Comparison of ENCODE assay signal across 8 cellular contexts in the genomic region with DNA sequence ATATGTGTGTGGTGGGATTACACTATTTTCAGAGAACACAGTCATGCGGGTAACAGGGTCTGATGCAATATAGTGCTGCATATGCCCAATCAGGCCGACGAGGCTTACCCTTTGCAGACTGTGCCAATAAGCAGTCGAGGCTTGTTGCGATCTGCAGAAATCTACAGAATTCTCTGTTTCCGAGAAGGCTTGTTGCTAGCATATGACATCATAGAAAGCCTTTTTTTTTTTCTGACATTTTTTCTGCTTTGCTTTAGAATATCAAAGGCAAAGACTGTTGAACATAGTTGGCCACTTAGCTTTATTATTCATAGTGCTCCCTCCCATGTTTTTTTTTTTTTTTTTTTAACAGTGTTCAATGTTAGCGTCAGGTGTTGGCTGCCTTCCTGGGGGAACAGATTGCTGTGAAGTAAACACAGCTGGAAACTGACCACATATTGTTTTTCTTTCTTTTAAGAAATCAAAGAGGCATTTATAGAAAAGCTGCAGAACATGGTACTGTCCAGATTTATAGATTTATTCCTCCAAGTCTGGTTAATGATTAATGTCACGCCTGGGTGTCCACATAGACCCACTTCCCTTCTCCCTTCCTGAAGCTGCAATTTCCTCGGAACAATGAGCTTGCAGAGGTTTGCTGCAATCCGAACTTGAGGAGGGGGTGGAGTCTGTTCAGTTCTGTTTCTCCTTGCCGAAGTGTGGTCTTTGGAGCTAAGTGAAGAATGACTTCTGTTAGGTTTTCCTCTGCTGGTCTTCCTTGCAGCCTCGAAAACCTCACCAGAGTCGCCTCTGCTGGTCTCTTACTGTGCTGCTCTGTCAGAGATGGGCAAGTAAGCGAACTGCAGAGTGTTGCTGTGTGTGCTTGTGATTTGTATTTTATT.
DNase-seq lines count a peak whose midpoint lies in the region; FAIRE-seq and TF ChIP-seq lines count a peak whose summit lies in the region.

No MANE protein-coding gene starts in this region.

- H3K27ac ChIP-seq in C4-2B (peak overlapping the region; percentile 44), endothelial cell of umbilical vein (ENCODE audit: insufficient read depth, low read depth, low read length) (peak overlapping the region; percentile 21), mucosa of rectum (ENCODE audit: low read depth in 2 of 2, low read length in 2 of 2) (peak overlapping the region; percentile 49 to 73)

- TF ChIP-seq POLR2A in endothelial cell of umbilical vein (IDR thresholded peaks at IDR 0.05; ENCODE audit: low read depth, low read length), result no peak

- no peaks in the 10 kb centered on the region for H4K20me1 ChIP-seq in endothelial cell of umbilical vein (replicated peaks; ENCODE audit: control insufficient read depth, extremely low read depth, insufficient read depth, low read length)

- H3K9ac ChIP-seq in endothelial cell of umbilical vein (replicated peaks; ENCODE audit: extremely low read depth, insufficient read depth, low read length) (no peak overlapping the region), mucosa of rectum (ENCODE audit: low read depth in 1 of 2, low read length in 2 of 2) (peak overlapping the region in 1 of 2 donors; percentile 54)

- TF ChIP-seq CTCF in C4-2B (conservative IDR thresholded peaks at IDR 0.05), result no peak
- no peak for TF ChIP-seq CTCF in endothelial cell of umbilical vein (IDR thresholded peaks at IDR 0.05; ENCODE audit: extremely low read depth in 1 of 2, insufficient read depth in 1 of 2, low read depth in 1 of 2, low read length in 2 of 2)

- H3K27me3 ChIP-seq in endothelial cell of umbilical vein (ENCODE audit: control insufficient read depth in 2 of 2, insufficient read depth in 2 of 2, low read length in 2 of 2) (no peaks in the 10 kb centered on the region), mucosa of rectum (ENCODE audit: control insufficient read depth in 2 of 2, insufficient read depth in 2 of 2, low read length in 2 of 2) (no peaks in the 10 kb centered on the region)

- BruUV-seq in endothelial cell of umbilical vein (replicated peaks; lab: Mats Ljungman, UMichigan), result no TSS peak

- no peaks in the 10 kb centered on the region for H3K9me3 ChIP-seq in endothelial cell of umbilical vein (replicated peaks; ENCODE audit: control insufficient read depth, insufficient read depth, low read length)
- no peaks in the 10 kb centered on the region for H3K9me3 ChIP-seq in mucosa of rectum (ENCODE audit: control insufficient read depth in 2 of 2, low read length in 2 of 2)

- POLR2A ChIA-PET in endothelial cell of umbilical vein (lab: Charles Lee), result interaction anchor here (0.7 kb wide), 1 partner anchor 15 kb away, joined by 4 read pairs; no protein-coding TSS in a partner anchor

- no peaks in the 10 kb centered on the region for H3K79me2 ChIP-seq in endothelial cell of umbilical vein (ENCODE audit: control insufficient read depth, insufficient read depth, low read length)

- DNase-seq in HCEC 1CT, result peak; percentile 68
- peak; percentile 73 for DNase-seq in NCI-H774 (lab: John Stamatoyannopoulos, UW)
- peak; percentile 59 for DNase-seq in endothelial cell of umbilical vein (ENCODE audit: low read depth, low spot score)
- no peak for DNase-seq in cortex of kidney (lab: John Stamatoyannopoulos, UW)
- DNase-seq in middle frontal gyrus (ENCODE audit: extremely low spot score, low spot score), result no peak
- no peak for DNase-seq in stimulated activated CD4-positive, alpha-beta T cell treated with anti-CD3 and anti-CD28 coated beads, Interleukin-4, amount 100 ng/mL, for 1 hour

- no peaks in the 10 kb centered on the region for H3K9me1 ChIP-seq in endothelial cell of umbilical vein (replicated peaks; ENCODE audit: control insufficient read depth, extremely low read depth, insufficient read depth, low read length)

- dilution Hi-C loops in endothelial cell of umbilical vein (cut with MboI; ENCODE audit: extremely low pct_ligation_motif_present, low sequenced_read_pairs), result no loop called here

- no peaks in the 10 kb centered on the region for H3K36me3 ChIP-seq in endothelial cell of umbilical vein (ENCODE audit: control insufficient read depth in 2 of 2, extremely low read depth in 1 of 2, insufficient read depth in 2 of 2, low read length in 2 of 2)
- H3K36me3 ChIP-seq in mucosa of rectum (ENCODE audit: control insufficient read depth in 2 of 2, insufficient read depth in 2 of 2, low read length in 2 of 2), result peaks cover 5 to 7% of the 10 kb centered on the region in 2 donors

- FAIRE-seq in endothelial cell of umbilical vein (lab: Jason Lieb, UNC), result peak; percentile 59

- H2AFZ ChIP-seq in endothelial cell of umbilical vein (ENCODE audit: low read depth, low read length), result peak overlapping the region; percentile 99

- CTCF ChIA-PET in endothelial cell of umbilical vein (lab: Charles Lee), result interaction anchor here (1.0 to 2.8 kb wide), 12 partner anchors 8 to 167 kb away, joined by 3 to 11 read pairs (median 4); a partner anchor contains a TSS

- peaks cover 12% of the 10 kb centered on the region for H3K4me1 ChIP-seq in endothelial cell of umbilical vein (ENCODE audit: control insufficient read depth, extremely low read depth, insufficient read depth, low read length)
- H3K4me1 ChIP-seq in mucosa of rectum (ENCODE audit: control insufficient read depth in 2 of 2, insufficient read depth in 2 of 2, low read length in 2 of 2), result peaks cover 15 to 36% of the 10 kb centered on the region in 2 donors

- peak overlapping the region in 1 of 3 experiments; percentile 46 for H3K4me3 ChIP-seq in endothelial cell of umbilical vein (replicated peaks in 1 of 3; ENCODE audit: insufficient read depth in 1 of 3, low read depth in 1 of 3, low read length in 3 of 3)
- peak overlapping the region; percentile 55 to 63 for H3K4me3 ChIP-seq in mucosa of rectum (ENCODE audit: low read length in 2 of 2)

- intact Hi-C loops in endothelial cell of umbilical vein (cut with micrococcal nuclease), result loop anchor here (5.0 kb wide), 1 partner anchor 175 kb away; a partner anchor contains a TSS

- peak overlapping the region; percentile 88 for H3K4me2 ChIP-seq in endothelial cell of umbilical vein (ENCODE audit: insufficient read depth, low read length)

TF ChIP-seq in endothelial cell of umbilical vein, 7 proteins besides CTCF, POLR2A, EP300 and RAD21:
- TF ChIP-seq GATA2 (IDR thresholded peaks at IDR 0.05; ENCODE audit: insufficient read depth, insufficient read length, low read depth, low read length) (no peak), FOS (IDR thresholded peaks at IDR 0.05; ENCODE audit: borderline replicate concordance, insufficient read depth, low read length) (no peak), MYC (IDR thresholded peaks at IDR 0.05; ENCODE audit: low read depth, low read length) (no peak), EZH2 (IDR thresholded peaks at IDR 0.05; ENCODE audit: borderline replicate concordance, low read depth, low read length, severe bottlenecking) (no peak), POLR2AphosphoS5 (IDR thresholded peaks at IDR 0.05; ENCODE audit: insufficient read depth, low read depth, low read length) (no peak), JUN (IDR thresholded peaks at IDR 0.05; ENCODE audit: borderline replicate concordance, insufficient read depth, insufficient read length, low read depth) (no peak)
- TF ChIP-seq, protein P1, sequence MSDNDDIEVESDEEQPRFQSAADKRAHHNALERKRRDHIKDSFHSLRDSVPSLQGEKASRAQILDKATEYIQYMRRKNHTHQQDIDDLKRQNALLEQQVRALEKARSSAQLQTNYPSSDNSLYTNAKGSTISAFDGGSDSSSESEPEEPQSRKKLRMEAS (IDR thresholded peaks at IDR 0.05; ENCODE audit: insufficient read depth, insufficient read length), result no peak
TF ChIP-seq in endothelial cell of umbilical vein: peak in this region for 0.

Comparison
In these comparisons a context has a peak if more than half of its experiments do, and no peak if none do; other contexts are left out.
1. DNase-seq: peak in HCEC 1CT (single experiment), NCI-H774 (single experiment) and endothelial cell of umbilical vein (single experiment); none in cortex of kidney (single experiment), middle frontal gyrus (single experiment) and stimulated activated CD4-positive, alpha-beta T cell treated with anti-CD3 and anti-CD28 coated beads, Interleukin-4, amount 100 ng/mL, for 1 hour (single experiment).
2. Peak in every context shown above with its lines, with median percentiles within 50 percentile points of each other: H3K27ac ChIP-seq.